Comparison of ENCODE assay signal across 28 cellular contexts in genomic region chr11:10998674-10999073, GRCh38.
"Had no signal": no experiment of that assay in that cellular context is flagged by ENCODE, and none has a peak within 500 bp of the region (broad histone marks: within the 10 kb centered on the region; RNA-seq: fewer than 3 reads in every experiment).

No MANE protein-coding gene starts in this region.

- H3K4me2 ChIP-seq: neural progenitor cell, smooth muscle cell had no signal

- H2AFZ ChIP-seq: neural progenitor cell had no signal

- ATAC-seq: gastrocnemius medialis; left lobe of liver; naive thymus-derived CD4-positive, alpha-beta T cell; pancreas; right lobe of liver; stimulated activated naive CD8-positive, alpha-beta T cell treated with anti-CD3 and anti-CD28 coated beads, Interleukin-15, amount 100 ng/mL, for 72 hours had no signal

- H3K27me3 ChIP-seq: neural progenitor cell, pancreas, right lobe of liver, vagina had no signal

- H3K4me3 ChIP-seq: coronary artery, gastrocnemius medialis, lung, neural progenitor cell, pancreas, right lobe of liver, smooth muscle cell, suprapubic skin, vagina had no signal

- FAIRE-seq: endothelial cell of umbilical vein, kidney, pancreas had no signal

- H3K4me1 ChIP-seq: gastrocnemius medialis, neural progenitor cell, pancreas, right lobe of liver, suprapubic skin, vagina had no signal

- H3K36me3 ChIP-seq: gastrocnemius medialis, neural progenitor cell, pancreas, right lobe of liver, suprapubic skin, vagina had no signal

- H3K9me3 ChIP-seq: gastrocnemius medialis, pancreas, right lobe of liver, suprapubic skin, vagina had no signal

- H3K9ac ChIP-seq: neural progenitor cell had no signal

- H3K27ac ChIP-seq: coronary artery, gastrocnemius medialis, neural progenitor cell, pancreas, right lobe of liver, suprapubic skin, vagina had no signal

- DNase-seq: dermis blood vessel endothelial cell; effector memory CD4-positive, alpha-beta T cell; erythroblast; foreskin fibroblast; gastrocnemius medialis; head of caudate nucleus; kidney; mesenchymal stem cell; midbrain; naive thymus-derived CD4-positive, alpha-beta T cell; pancreas; retina; right lobe of liver; stimulated activated CD4-positive, alpha-beta T cell treated with anti-CD3 and anti-CD28 coated beads, Interleukin-12 subunit alpha, Interleukin-12 subunit beta, amount 100 ng/mL, for 4 hours; stimulated activated CD4-positive, alpha-beta T cell treated with anti-CD3 and anti-CD28 coated beads, Interleukin-1b, Interleukin-23, amount 100 ng/mL, for 48 hours; stimulated activated CD4-positive, alpha-beta T cell treated with anti-CD3 and anti-CD28 coated beads, Interleukin-4, amount 100 ng/mL, for 1 hour; stimulated activated CD8-positive, alpha-beta memory T cell treated with anti-CD3 and anti-CD28 coated beads, Interleukin-4, amount 100 ng/mL, for 48 hours; stimulated activated naive CD4-positive, alpha-beta T cell; stimulated activated naive CD8-positive, alpha-beta T cell treated with anti-CD3 and anti-CD28 coated beads, Interleukin-15, amount 100 ng/mL, for 72 hours; trophoblast cell had no signal
